Comparison of ENCODE assay signal across 1 cellular context in the genomic region with DNA sequence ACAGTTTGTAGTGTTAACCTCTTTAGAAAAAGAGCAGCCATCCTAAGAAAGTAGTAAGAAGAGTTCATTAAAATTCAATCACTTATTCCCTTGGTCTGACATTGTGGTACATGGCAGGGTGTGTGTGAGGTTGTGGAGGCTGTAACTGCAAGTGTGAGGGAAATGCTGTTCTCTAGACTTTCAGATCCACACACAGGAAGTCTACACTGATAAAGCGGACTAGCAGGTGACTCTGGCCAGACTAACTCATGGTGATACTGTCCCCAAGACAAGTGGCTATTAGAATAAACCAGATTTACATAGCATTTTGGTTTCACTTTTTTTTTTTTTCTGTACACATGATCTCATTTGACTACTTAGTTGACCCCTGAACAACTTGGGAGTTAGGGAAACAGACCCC.
TF ChIP-seq lines count a peak whose summit lies in the region.

No MANE protein-coding gene starts in this region.

TF ChIP-seq in GM23338, 12 proteins besides CTCF, POLR2A, EP300 and RAD21 (continued from another document):
- TF ChIP-seq, protein P1, sequence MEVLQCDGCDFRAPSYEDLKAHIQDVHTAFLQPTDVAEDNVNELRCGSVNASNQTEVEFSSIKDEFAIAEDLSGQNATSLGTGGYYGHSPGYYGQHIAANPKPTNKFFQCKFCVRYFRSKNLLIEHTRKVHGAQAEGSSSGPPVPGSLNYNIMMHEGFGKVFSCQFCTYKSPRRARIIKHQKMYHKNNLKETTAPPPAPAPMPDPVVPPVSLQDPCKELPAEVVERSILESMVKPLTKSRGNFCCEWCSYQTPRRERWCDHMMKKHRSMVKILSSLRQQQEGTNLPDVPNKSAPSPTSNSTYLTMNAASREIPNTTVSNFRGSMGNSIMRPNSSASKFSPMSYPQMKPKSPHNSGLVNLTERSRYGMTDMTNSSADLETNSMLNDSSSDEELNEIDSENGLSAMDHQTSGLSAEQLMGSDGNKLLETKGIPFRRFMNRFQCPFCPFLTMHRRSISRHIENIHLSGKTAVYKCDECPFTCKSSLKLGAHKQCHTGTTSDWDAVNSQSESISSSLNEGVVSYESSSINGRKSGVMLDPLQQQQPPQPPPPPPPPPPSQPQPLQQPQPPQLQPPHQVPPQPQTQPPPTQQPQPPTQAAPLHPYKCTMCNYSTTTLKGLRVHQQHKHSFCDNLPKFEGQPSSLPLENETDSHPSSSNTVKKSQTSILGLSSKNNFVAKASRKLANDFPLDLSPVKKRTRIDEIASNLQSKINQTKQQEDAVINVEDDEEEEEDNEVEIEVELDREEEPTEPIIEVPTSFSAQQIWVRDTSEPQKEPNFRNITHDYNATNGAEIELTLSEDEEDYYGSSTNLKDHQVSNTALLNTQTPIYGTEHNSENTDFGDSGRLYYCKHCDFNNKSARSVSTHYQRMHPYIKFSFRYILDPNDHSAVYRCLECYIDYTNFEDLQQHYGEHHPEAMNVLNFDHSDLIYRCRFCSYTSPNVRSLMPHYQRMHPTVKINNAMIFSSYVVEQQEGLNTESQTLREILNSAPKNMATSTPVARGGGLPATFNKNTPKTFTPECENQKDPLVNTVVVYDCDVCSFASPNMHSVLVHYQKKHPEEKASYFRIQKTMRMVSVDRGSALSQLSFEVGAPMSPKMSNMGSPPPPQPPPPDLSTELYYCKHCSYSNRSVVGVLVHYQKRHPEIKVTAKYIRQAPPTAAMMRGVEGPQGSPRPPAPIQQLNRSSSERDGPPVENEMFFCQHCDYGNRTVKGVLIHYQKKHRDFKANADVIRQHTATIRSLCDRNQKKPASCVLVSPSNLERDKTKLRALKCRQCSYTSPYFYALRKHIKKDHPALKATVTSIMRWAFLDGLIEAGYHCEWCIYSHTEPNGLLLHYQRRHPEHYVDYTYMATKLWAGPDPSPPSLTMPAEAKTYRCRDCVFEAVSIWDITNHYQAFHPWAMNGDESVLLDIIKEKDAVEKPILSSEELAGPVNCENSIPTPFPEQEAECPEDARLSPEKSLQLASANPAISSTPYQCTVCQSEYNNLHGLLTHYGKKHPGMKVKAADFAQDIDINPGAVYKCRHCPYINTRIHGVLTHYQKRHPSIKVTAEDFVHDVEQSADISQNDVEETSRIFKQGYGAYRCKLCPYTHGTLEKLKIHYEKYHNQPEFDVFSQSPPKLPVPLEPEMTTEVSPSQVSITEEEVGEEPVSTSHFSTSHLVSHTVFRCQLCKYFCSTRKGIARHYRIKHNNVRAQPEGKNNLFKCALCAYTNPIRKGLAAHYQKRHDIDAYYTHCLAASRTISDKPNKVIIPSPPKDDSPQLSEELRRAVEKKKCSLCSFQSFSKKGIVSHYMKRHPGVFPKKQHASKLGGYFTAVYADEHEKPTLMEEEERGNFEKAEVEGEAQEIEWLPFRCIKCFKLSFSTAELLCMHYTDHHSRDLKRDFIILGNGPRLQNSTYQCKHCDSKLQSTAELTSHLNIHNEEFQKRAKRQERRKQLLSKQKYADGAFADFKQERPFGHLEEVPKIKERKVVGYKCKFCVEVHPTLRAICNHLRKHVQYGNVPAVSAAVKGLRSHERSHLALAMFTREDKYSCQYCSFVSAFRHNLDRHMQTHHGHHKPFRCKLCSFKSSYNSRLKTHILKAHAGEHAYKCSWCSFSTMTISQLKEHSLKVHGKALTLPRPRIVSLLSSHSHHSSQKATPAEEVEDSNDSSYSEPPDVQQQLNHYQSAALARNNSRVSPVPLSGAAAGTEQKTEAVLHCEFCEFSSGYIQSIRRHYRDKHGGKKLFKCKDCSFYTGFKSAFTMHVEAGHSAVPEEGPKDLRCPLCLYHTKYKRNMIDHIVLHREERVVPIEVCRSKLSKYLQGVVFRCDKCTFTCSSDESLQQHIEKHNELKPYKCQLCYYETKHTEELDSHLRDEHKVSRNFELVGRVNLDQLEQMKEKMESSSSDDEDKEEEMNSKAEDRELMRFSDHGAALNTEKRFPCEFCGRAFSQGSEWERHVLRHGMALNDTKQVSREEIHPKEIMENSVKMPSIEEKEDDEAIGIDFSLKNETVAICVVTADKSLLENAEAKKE (CRISPR knock-in tag; IDR thresholded peaks at IDR 0.05) = no peak
- TF ChIP-seq CREB1 (CRISPR knock-in tag; IDR thresholded peaks at IDR 0.05; ENCODE audit: low read depth) (no peak), ZNF114 (CRISPR knock-in tag; IDR thresholded peaks at IDR 0.05) (no peak), REST (IDR thresholded peaks at IDR 0.05; ENCODE audit: unreplicated experiment) (no peak), ZNF331 (CRISPR knock-in tag; IDR thresholded peaks at IDR 0.05; ENCODE audit: low read depth) (no peak), EZH2 (IDR thresholded peaks at IDR 0.05; ENCODE audit: low read depth, unreplicated experiment) (no peak), NANOG (IDR thresholded peaks at IDR 0.05; ENCODE audit: borderline replicate concordance) (no peak), STAT1 (IDR thresholded peaks at IDR 0.05; ENCODE audit: unreplicated experiment) (no peak)
TF ChIP-seq in GM23338: peak in this region for 0.
